17 cellular contexts compared by ENCODE assay signal in the genomic region with DNA sequence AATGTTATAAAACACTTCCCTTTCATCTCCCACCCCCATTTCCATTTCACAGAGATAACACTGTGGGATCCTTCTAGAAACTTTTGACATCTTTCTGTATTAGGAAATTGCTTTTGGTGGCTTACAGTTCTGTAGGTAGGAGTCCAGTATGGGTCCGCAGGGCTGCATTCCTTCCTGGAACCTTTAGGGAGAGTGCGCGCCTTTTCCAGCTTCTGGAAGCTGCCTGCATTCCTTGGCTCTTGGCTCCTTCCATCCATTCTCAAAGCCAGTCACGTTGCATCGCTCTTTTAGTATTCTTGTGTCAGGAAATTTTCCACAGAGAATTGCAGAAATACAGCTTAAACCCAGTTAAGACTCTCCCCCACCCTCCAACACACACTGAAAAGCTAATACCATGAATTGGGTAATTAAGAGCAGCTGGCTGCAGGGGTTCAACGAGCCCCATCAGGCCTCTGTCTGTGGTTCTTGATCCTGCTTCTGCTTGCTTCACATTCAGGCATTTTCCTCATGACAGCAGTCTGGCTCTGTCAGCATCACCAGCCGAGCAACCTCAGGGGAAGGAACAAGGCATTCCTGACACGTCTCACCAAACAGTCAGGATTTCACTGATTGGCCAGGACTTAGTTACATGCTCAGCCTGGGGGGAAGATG. TPM values are rescaled to one million over a fixed set of nuclear protein-coding genes. Genes with fewer than 3 reads are reported as not detected.
DNase-seq lines count a peak whose midpoint lies in the region; TF ChIP-seq lines count a peak whose summit lies in the region.
"Had no signal": no experiment of that assay in that cellular context is flagged by ENCODE, and none has a peak within 500 bp of the region (broad histone marks: within the 10 kb centered on the region; RNA-seq: fewer than 3 reads in every experiment).

No MANE protein-coding gene starts in this region.

- H3K4me3 ChIP-seq in AG04450 (ENCODE audit: low read depth, low read length) (no peak overlapping the region), endodermal cell (ENCODE audit: low read length) (no peak overlapping the region), mesenchymal stem cell (ENCODE audit: insufficient read depth in 1 of 2, low read depth in 1 of 2, low read length in 2 of 2) (no peak overlapping the region), lower leg skin (ENCODE audit: low read depth, poor library complexity, severe bottlenecking) (no peak overlapping the region)
- H3K4me3 ChIP-seq: esophagus squamous epithelium, left lung had no signal

- H3K27me3 ChIP-seq in AG04450 (ENCODE audit: control insufficient read depth, insufficient read depth, low read length) (no peaks in the 10 kb centered on the region), endodermal cell (ENCODE audit: control insufficient read depth, insufficient read depth, low read length, poor library complexity, severe bottlenecking) (no peaks in the 10 kb centered on the region), mesenchymal stem cell (ENCODE audit: control insufficient read depth in 1 of 2, insufficient read depth in 1 of 2, low read length in 2 of 2) (no peaks in the 10 kb centered on the region)
- H3K27me3 ChIP-seq: esophagus squamous epithelium, left lung had no signal

- H3K4me3 Mint-ChIP-seq in HFFc6, result peak overlapping the region; percentile 64
- no peak overlapping the region for H3K4me3 Mint-ChIP-seq in endodermal cell
- H3K4me3 Mint-ChIP-seq: CD8-positive, alpha-beta T cell; naive thymus-derived CD4-positive, alpha-beta T cell; stimulated activated naive CD8-positive, alpha-beta T cell treated with anti-CD3 and anti-CD28 coated beads, Interleukin-15, amount 100 ng/mL, for 72 hours had no signal

- peaks cover 87% of the 10 kb centered on the region for H3K4me1 Mint-ChIP-seq in HFFc6 (ENCODE audit: low read depth)
- peaks cover 10% of the 10 kb centered on the region for H3K4me1 Mint-ChIP-seq in endodermal cell

- H3K27me3 Mint-ChIP-seq in HFFc6 (ENCODE audit: insufficient read depth), result peaks cover 31% of the 10 kb centered on the region
- no peaks in the 10 kb centered on the region for H3K27me3 Mint-ChIP-seq in endodermal cell (ENCODE audit: insufficient read depth)
- H3K27me3 Mint-ChIP-seq: stimulated activated naive CD8-positive, alpha-beta T cell treated with anti-CD3 and anti-CD28 coated beads, Interleukin-15, amount 100 ng/mL, for 72 hours had no signal

- H3K18ac ChIP-seq in mesenchymal stem cell (ENCODE audit: low read depth in 1 of 2, low read length in 2 of 2), result peak overlapping the region in 1 of 2 experiments; percentile 52

- H3K79me1 ChIP-seq in mesenchymal stem cell (replicated peaks; ENCODE audit: low read length, poor library complexity, severe bottlenecking), result peaks cover 11% of the 10 kb centered on the region

- no peak overlapping the region for H3K14ac ChIP-seq in mesenchymal stem cell (ENCODE audit: low read length in 2 of 2)

- H3K36me3 ChIP-seq in endodermal cell (ENCODE audit: control insufficient read depth, insufficient read depth, low read length) (peaks cover 69% of the 10 kb centered on the region), mesenchymal stem cell (ENCODE audit: control insufficient read depth in 1 of 2, insufficient read depth in 2 of 2, low read depth in 1 of 2, low read length in 2 of 2) (peaks cover 26 to 61% of the 10 kb centered on the region in 2 experiments)

- H4K91ac ChIP-seq in mesenchymal stem cell (ENCODE audit: low read length), result no peak overlapping the region

- H2BK12ac ChIP-seq in mesenchymal stem cell (ENCODE audit: low read length in 2 of 2), result no peak overlapping the region

- H3K9me3 Mint-ChIP-seq in HFFc6 (no peaks in the 10 kb centered on the region; the same call in 1 of the 2 replicates), endodermal cell (no peaks in the 10 kb centered on the region)
- H3K9me3 Mint-ChIP-seq: CD8-positive, alpha-beta T cell; naive thymus-derived CD4-positive, alpha-beta T cell; stimulated activated naive CD8-positive, alpha-beta T cell treated with anti-CD3 and anti-CD28 coated beads, Interleukin-15, amount 100 ng/mL, for 72 hours had no signal

- H3K23ac ChIP-seq in mesenchymal stem cell (ENCODE audit: low read length in 2 of 2), result no peak overlapping the region

- TF ChIP-seq POLR2A in lower leg skin (IDR thresholded peaks at IDR 0.05), result no peak

- CTCF ChIA-PET in AG04450 (lab: Charles Lee), result no interaction called here

- H3K4me2 ChIP-seq in mesenchymal stem cell (ENCODE audit: low read length, poor library complexity, severe bottlenecking), result no peak overlapping the region

- H3K27ac ChIP-seq in AG04450 (ENCODE audit: low read depth, low read length) (peak overlapping the region; percentile 48), endodermal cell (ENCODE audit: low read depth, low read length) (peak overlapping the region; percentile 16), mesenchymal stem cell (ENCODE audit: low read length, poor library complexity, severe bottlenecking) (peak overlapping the region; percentile 9)
- H3K27ac ChIP-seq: esophagus squamous epithelium, left lung had no signal

- H3K9ac ChIP-seq in endodermal cell (ENCODE audit: extremely low read depth, low read length, poor library complexity, severe bottlenecking), result no peak overlapping the region
- no peak overlapping the region for H3K9ac ChIP-seq in mesenchymal stem cell (ENCODE audit: low read length)

- TF ChIP-seq CTCF in AG04450 (IDR thresholded peaks at IDR 0.05; ENCODE audit: low read depth, low read length) (no peak), HFFc6 (IDR thresholded peaks at IDR 0.05) (no peak), endodermal cell (conservative IDR thresholded peaks at IDR 0.05) (no peak), lower leg skin (IDR thresholded peaks at IDR 0.05) (no peak)

- H2AK5ac ChIP-seq in mesenchymal stem cell (ENCODE audit: low read length, severe bottlenecking), result peak overlapping the region; percentile 5

- H4K8ac ChIP-seq in mesenchymal stem cell (ENCODE audit: low read length), result peak overlapping the region; percentile 61

- H2BK5ac ChIP-seq in mesenchymal stem cell (ENCODE audit: low read depth, low read length, poor library complexity, severe bottlenecking), result no peak overlapping the region

- no peak overlapping the region for H2AFZ ChIP-seq in mesenchymal stem cell (ENCODE audit: low read depth, low read length)

- H3K27ac Mint-ChIP-seq in HFFc6 (peak overlapping the region; percentile 87), endodermal cell (no peak overlapping the region)
- H3K27ac Mint-ChIP-seq: CD8-positive, alpha-beta T cell; stimulated activated naive CD8-positive, alpha-beta T cell treated with anti-CD3 and anti-CD28 coated beads, Interleukin-15, amount 100 ng/mL, for 72 hours had no signal

- WGBS in endodermal cell (ENCODE audit: insufficient coverage in 1 of 2, insufficient read length in 1 of 2), 2 experiments, result 91 to 92% methylated on average over 3 to 8 of the region's 8 CpGs
- 68% methylated on average over 8 of the region's 8 CpGs for WGBS in mesenchymal stem cell
- WGBS in lower leg skin, 2 donors, result 76 to 78% methylated on average over 8 of the region's 8 CpGs

- no peak overlapping the region for H3K4ac ChIP-seq in mesenchymal stem cell (ENCODE audit: low read depth in 1 of 2, low read length in 2 of 2)

- no peak overlapping the region for H2BK15ac ChIP-seq in mesenchymal stem cell (ENCODE audit: low read depth, poor library complexity, severe bottlenecking)

- DNase-seq in AG04450 (ENCODE audit: low read depth, low spot score), result no peak
- peak; percentile 70 for DNase-seq in HFFc6
- no peak for DNase-seq in endodermal cell
- DNase-seq in mesenchymal stem cell, result peak; percentile 78
- DNase-seq in GM19238 (ENCODE audit: insufficient read length, low spot score), result no peak
- no peak for DNase-seq in NCI-H2081 treated with DMSO at 0.1 percent for 48 hours (lab: John Stamatoyannopoulos, UW)
- no peak for DNase-seq in lower leg skin (ENCODE audit: low spot score in 2 of 2)
- no peak for DNase-seq in activated effector memory CD4-positive, alpha-beta T cell treated with anti-CD3 and anti-CD28 coated beads, Interleukin-2, amount 50 U/mL, for 16 hours
- DNase-seq: ACHN; activated CD8-positive, alpha-beta memory T cell treated with anti-CD3 and anti-CD28 coated beads for 24 hours; CD8-positive, alpha-beta T cell; DND-41; esophagus squamous epithelium; left lung; naive thymus-derived CD4-positive, alpha-beta T cell; stimulated activated naive CD8-positive, alpha-beta T cell treated with anti-CD3 and anti-CD28 coated beads, Interleukin-15, amount 100 ng/mL, for 72 hours; SW 1271 had no signal

- no peak overlapping the region for H2BK120ac ChIP-seq in mesenchymal stem cell (ENCODE audit: low read depth, low read length)

- H3K9me3 ChIP-seq in AG04450 (ENCODE audit: control insufficient read depth, insufficient read depth, low read length) (peaks cover 3% of the 10 kb centered on the region; the same call in 1 of the 2 replicates), endodermal cell (ENCODE audit: control insufficient read depth, low read length) (peaks cover 5% of the 10 kb centered on the region), mesenchymal stem cell (ENCODE audit: control insufficient read depth, low read length) (peaks cover 10% of the 10 kb centered on the region)
- H3K9me3 ChIP-seq: esophagus squamous epithelium, left lung had no signal

- peaks cover 66% of the 10 kb centered on the region for H3K36me3 Mint-ChIP-seq in HFFc6 (ENCODE audit: low read depth)
- H3K36me3 Mint-ChIP-seq in endodermal cell (ENCODE audit: low read depth), result peaks cover 49% of the 10 kb centered on the region

- intact Hi-C loops in lower leg skin (cut with DNase I; ENCODE audit: low total_unique reads), result no loop called here

- H3K4me1 ChIP-seq in endodermal cell (ENCODE audit: control insufficient read depth, insufficient read depth, low read length), result no peaks in the 10 kb centered on the region
- H3K4me1 ChIP-seq in mesenchymal stem cell (ENCODE audit: control insufficient read depth, insufficient read depth, low read depth, low read length), result peaks cover 3% of the 10 kb centered on the region

- POLR2A ChIA-PET in AG04450 (lab: Yijun Ruan, JAX), result interaction anchor here (0.7 to 0.9 kb wide), 2 partner anchors 12 to 38 kb away, joined by 4 to 5 read pairs; no protein-coding TSS in a partner anchor

RNA-seq across cellular contexts. Expression of a gene that starts 48.8 kb away (rescaled TPM):
- polyA plus RNA-seq in AG04450 (2011; rRNA removed), result 598 and 728 TPM in 2 replicates
- polyA minus RNA-seq in AG04450 (2011; rRNA and poly(A)+ RNA removed), result 461 and 647 TPM in 2 replicates
- 100 to 1,000 TPM; 563 to 907 (median 620) TPM for total RNA-seq in HFFc6 (2021; fragmentation: NEBNext Ultra II Directional; extraction: Animal tissue kit (Norgen Biotek cat#: 25700))
- total RNA-seq in endodermal cell, result 100 to 1,000 TPM; 102 to 116 TPM
- polyA plus RNA-seq in endodermal cell (2013, experiment 1 of 2), result 130 TPM
- 129 TPM for polyA plus RNA-seq in endodermal cell (2013, experiment 2 of 2)
- 510 TPM for polyA plus RNA-seq in mesenchymal stem cell (2013, experiment 1 of 2)
- 468 TPM for polyA plus RNA-seq in mesenchymal stem cell (2013, experiment 2 of 2)
- 100 to 1,000 TPM in 1 of 4 donors, 10 to 100 TPM in 3; 38.2 to 104 (median 44.9) TPM for total RNA-seq in lower leg skin

Comparison
In these comparisons a context has a peak if more than half of its experiments do, and no peak if none do; other contexts are left out.
1. DNase-seq: peak in HFFc6 (single experiment) and mesenchymal stem cell (single experiment); none in AG04450 (single experiment), endodermal cell (single experiment), GM19238 (single experiment), NCI-H2081 treated with DMSO at 0.1 percent for 48 hours (single experiment), lower leg skin (0 of 2) and activated effector memory CD4-positive, alpha-beta T cell treated with anti-CD3 and anti-CD28 coated beads, Interleukin-2, amount 50 U/mL, for 16 hours (single experiment).
2. RNA of a gene that starts 48.8 kb away (total RNA-seq): 563 to 907 TPM in HFFc6; 102 to 116 TPM in endodermal cell and 38.2 to 104 TPM in lower leg skin; every median in the first group is over 4 times any median in the second.
3. Peak in every context shown above with its lines, with median percentiles within 50 percentile points of each other: H3K27ac ChIP-seq.